Comparison of ENCODE assay signal across 8 cellular contexts in genomic region chr6:21593412-21593926, GRCh38. TPM values are rescaled to one million over a fixed set of nuclear protein-coding genes. Genes with fewer than 3 reads are reported as not detected.
A peak's percentile ranks its signal among the peaks of the same experiment; 100 is the strongest.
DNase-seq lines count a peak whose midpoint lies in the region; ATAC-seq and TF ChIP-seq lines count a peak whose summit lies in the region.

Gene SOX4 (plus strand): TSS chr6:21593751. CDS start chr6:21594535, 784 bp downstream.

- H3K27me3 Mint-ChIP-seq in activated naive CD8-positive, alpha-beta T cell: peaks cover 8% of the 10 kb centered on the region
- peaks cover 8% of the 10 kb centered on the region for H3K27me3 Mint-ChIP-seq in neural progenitor cell (ENCODE audit: insufficient read depth, low read depth)

- CTCF ChIA-PET in HEK293T (lab: Yijun Ruan, JAX): interaction anchor here (0.6 to 1.4 kb wide), 5 partner anchors 152 to 718 kb away, joined by 3 to 7 read pairs (median 4); no protein-coding TSS in a partner anchor

- peaks cover 49% of the 10 kb centered on the region for H3K79me2 ChIP-seq in neural progenitor cell (ENCODE audit: low read depth)

- H3K4me3 ChIP-seq in MG63 (peak within 1 kb of the TSS; percentile 73), RWPE2 (ENCODE audit: severe bottlenecking) (peak within 1 kb of the TSS; percentile 97), neural progenitor cell (peak within 1 kb of the TSS; percentile 76)

- H3K4me1 Mint-ChIP-seq in activated naive CD8-positive, alpha-beta T cell (ENCODE audit: low read depth): peaks cover 26% of the 10 kb centered on the region
- H3K4me1 Mint-ChIP-seq in neural progenitor cell: peaks cover 20% of the 10 kb centered on the region

- H3K4me1 ChIP-seq in RWPE2 (ENCODE audit: insufficient read depth, poor library complexity, severe bottlenecking) (peaks cover 9% of the 10 kb centered on the region), neural progenitor cell (peaks cover 23% of the 10 kb centered on the region)

- no peaks in the 10 kb centered on the region for H3K9me3 ChIP-seq in MG63
- no peaks in the 10 kb centered on the region for H3K9me3 ChIP-seq in RWPE2 (ENCODE audit: severe bottlenecking)
- H3K9me3 ChIP-seq in neural progenitor cell (ENCODE audit: low read depth): no peaks in the 10 kb centered on the region

- no peaks in the 10 kb centered on the region for H3K9me3 Mint-ChIP-seq in activated naive CD8-positive, alpha-beta T cell (ENCODE audit: low read depth)
- H3K9me3 Mint-ChIP-seq in neural progenitor cell: peaks cover 2% of the 10 kb centered on the region

- no peak for TF ChIP-seq CTCF in RWPE2 (IDR thresholded peaks at IDR 0.05; ENCODE audit: poor library complexity, severe bottlenecking)
- TF ChIP-seq CTCF in neural progenitor cell (IDR thresholded peaks at IDR 0.05): no peak

- no peak within 1 kb of the TSS for H2AFZ ChIP-seq in neural progenitor cell (replicated peaks)

- H3K36me3 ChIP-seq in MG63: peaks cover under 1% of the 10 kb centered on the region; the same call in 1 of the 2 replicates
- peaks cover 13% of the 10 kb centered on the region for H3K36me3 ChIP-seq in RWPE2 (ENCODE audit: low read depth)
- H3K36me3 ChIP-seq in neural progenitor cell: peaks cover 10% of the 10 kb centered on the region

- H3K4me3 Mint-ChIP-seq in activated naive CD8-positive, alpha-beta T cell: peak within 1 kb of the TSS; percentile 89
- H3K4me3 Mint-ChIP-seq in neural progenitor cell: peak within 1 kb of the TSS; percentile 57

- peaks cover 51% of the 10 kb centered on the region for H3F3A ChIP-seq in neural progenitor cell (ENCODE audit: low read depth)

- POLR2A ChIA-PET in HEK293T (lab: Yijun Ruan, JAX): interaction anchor here (0.6 to 4.6 kb wide), 73 partner anchors 11 to 1313 kb away, joined by 3 to 38 read pairs (median 4); no protein-coding TSS in a partner anchor

- peak within 1 kb of the TSS; percentile 88 for H3K4me2 ChIP-seq in neural progenitor cell

- H3K9ac ChIP-seq in neural progenitor cell: peak within 1 kb of the TSS; percentile 82

- TF ChIP-seq POLR2A in GM10847 (IDR thresholded peaks at IDR 0.05; ENCODE audit: extremely low read depth, insufficient read length): peak; percentile 89

- ATAC-seq in RWPE2 (ENCODE audit: low read depth): peak; percentile 76

- H3K27me3 ChIP-seq in MG63: no peaks in the 10 kb centered on the region
- no peaks in the 10 kb centered on the region for H3K27me3 ChIP-seq in RWPE2 (ENCODE audit: insufficient read depth, poor library complexity, severe bottlenecking)
- H3K27me3 ChIP-seq in neural progenitor cell: no peaks in the 10 kb centered on the region

- H4K20me1 ChIP-seq in neural progenitor cell (ENCODE audit: low read depth): peaks cover 46% of the 10 kb centered on the region

- DNase-seq in HEK293T (ENCODE audit: extremely low spot score) (peak; percentile 87), MG63 (peak; percentile 90), RWPE2 (ENCODE audit: low spot score) (peak; percentile 93), globus pallidus (ENCODE audit: low spot score) (peak; percentile 89), neural progenitor cell (ENCODE audit: low spot score) (peak; percentile 98), ureter (ENCODE audit: low spot score) (peak; percentile 94)

- H3K27ac ChIP-seq in RWPE2 (ENCODE audit: poor library complexity, severe bottlenecking): peak within 1 kb of the TSS; percentile 79
- H3K27ac ChIP-seq in neural progenitor cell: peak within 1 kb of the TSS; percentile 73

- peak within 1 kb of the TSS; percentile 61 for H3K27ac Mint-ChIP-seq in activated naive CD8-positive, alpha-beta T cell
- H3K27ac Mint-ChIP-seq in neural progenitor cell: peak within 1 kb of the TSS; percentile 98

- no peaks in the 10 kb centered on the region for H3K36me3 Mint-ChIP-seq in activated naive CD8-positive, alpha-beta T cell
- peaks cover 22% of the 10 kb centered on the region for H3K36me3 Mint-ChIP-seq in neural progenitor cell

TF ChIP-seq in HEK293T, 16 proteins besides CTCF, POLR2A, EP300 and RAD21:
- TF ChIP-seq FOXA1 (IDR thresholded peaks at IDR 0.05): no peak
- no peak for TF ChIP-seq HDGF (IDR thresholded peaks at IDR 0.05; ENCODE audit: borderline replicate concordance)
- peak; percentile 98 for TF ChIP-seq ELF4 (IDR thresholded peaks at IDR 0.05)
- TF ChIP-seq FOXK2 (IDR thresholded peaks at IDR 0.05): no peak
- peak; percentile 82 for TF ChIP-seq FOXM1 (IDR thresholded peaks at IDR 0.05; ENCODE audit: borderline replicate concordance)
- no peak for TF ChIP-seq ZNF384 (IDR thresholded peaks at IDR 0.05)
- peak; percentile 56; the same call in 1 of the 2 replicates for TF ChIP-seq L3MBTL2 (conservative IDR thresholded peaks at IDR 0.05)
- TF ChIP-seq, protein P1, sequence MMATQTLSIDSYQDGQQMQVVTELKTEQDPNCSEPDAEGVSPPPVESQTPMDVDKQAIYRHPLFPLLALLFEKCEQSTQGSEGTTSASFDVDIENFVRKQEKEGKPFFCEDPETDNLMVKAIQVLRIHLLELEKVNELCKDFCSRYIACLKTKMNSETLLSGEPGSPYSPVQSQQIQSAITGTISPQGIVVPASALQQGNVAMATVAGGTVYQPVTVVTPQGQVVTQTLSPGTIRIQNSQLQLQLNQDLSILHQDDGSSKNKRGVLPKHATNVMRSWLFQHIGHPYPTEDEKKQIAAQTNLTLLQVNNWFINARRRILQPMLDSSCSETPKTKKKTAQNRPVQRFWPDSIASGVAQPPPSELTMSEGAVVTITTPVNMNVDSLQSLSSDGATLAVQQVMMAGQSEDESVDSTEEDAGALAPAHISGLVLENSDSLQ (IDR thresholded peaks at IDR 0.05): peak; percentile 81
- peak; percentile 38; the same call in 1 of the 2 replicates for TF ChIP-seq ARNT (IDR thresholded peaks at IDR 0.05)
- TF ChIP-seq BHLHE40 (IDR thresholded peaks at IDR 0.05; ENCODE audit: borderline replicate concordance): no peak
- no peak for TF ChIP-seq SUZ12 (IDR thresholded peaks at IDR 0.05)
- TF ChIP-seq TARDBP (IDR thresholded peaks at IDR 0.05): no peak
- no peak for TF ChIP-seq CTBP1 (IDR thresholded peaks at IDR 0.05; ENCODE audit: borderline replicate concordance)
- TF ChIP-seq NFRKB (IDR thresholded peaks at IDR 0.05): no peak
- TF ChIP-seq LEF1 (IDR thresholded peaks at IDR 0.05; ENCODE audit: borderline replicate concordance): no peak
TF ChIP-seq in HEK293T: peak in this region for 5.

RNA-seq across cellular contexts. Expression of gene SOX4, which starts in this region (rescaled TPM):
- 7.9 and 8.3 TPM in 2 replicates for total RNA-seq in MG63 (2014; rRNA removed; shearing (Covaris generic); ENCODE audit: low replicate concordance)
- 147 and 161 TPM in 2 replicates for total RNA-seq in neural progenitor cell (ENCODE audit: low replicate concordance)
- total RNA-seq in ureter: 30.3 TPM

Comparison
In these comparisons a context has a peak if more than half of its experiments do, and no peak if none do; other contexts are left out.
1. Peak in every context shown above with its lines: DNase-seq, ATAC-seq, H3K4me3 ChIP-seq and H3K27ac ChIP-seq.